8 cellular contexts compared by ENCODE assay signal in the genomic region with DNA sequence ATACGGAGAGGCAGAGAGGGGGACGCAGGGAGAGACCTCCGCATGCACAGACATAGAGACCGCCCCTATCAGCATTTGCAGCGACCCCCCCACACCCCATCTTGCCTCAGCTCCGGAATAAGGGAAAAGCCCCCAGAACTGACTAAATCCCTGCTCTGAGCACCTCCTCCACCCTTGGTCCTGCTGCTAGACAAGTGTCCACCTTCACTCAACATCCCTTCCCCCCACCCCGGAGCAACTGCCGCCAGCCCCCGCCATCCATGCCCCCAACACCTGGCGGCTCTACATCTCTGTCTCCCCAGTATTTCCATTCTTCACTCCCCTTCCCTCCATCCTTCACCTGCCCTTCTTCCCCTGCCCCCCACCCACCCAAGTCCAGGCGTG. TPM values are rescaled to one million over a fixed set of nuclear protein-coding genes. Genes with fewer than 3 reads are reported as not detected.
A peak's percentile ranks its signal among the peaks of the same experiment; 100 is the strongest.
DNase-seq lines count a peak whose midpoint lies in the region; ATAC-seq and TF ChIP-seq lines count a peak whose summit lies in the region.

No MANE protein-coding gene starts in this region.

- H2BK20ac ChIP-seq in IMR-90 (ENCODE audit: low read depth, low read length), result no peak overlapping the region

- H4K91ac ChIP-seq in IMR-90 (ENCODE audit: insufficient read depth, low read depth, low read length), result no peak overlapping the region

- H2AK9ac ChIP-seq in IMR-90 (replicated peaks; ENCODE audit: low read depth, low read length, poor library complexity), result peak overlapping the region; percentile 97

- TF ChIP-seq CTCF in BJ (IDR thresholded peaks at IDR 0.05; ENCODE audit: insufficient read depth, low read depth, low read length) (no peak), IMR-90 (conservative IDR thresholded peaks at IDR 0.05; ENCODE audit: low read depth, low read length) (no peak)

- no peak for DNase-seq in BJ (ENCODE audit: low read depth)
- DNase-seq in IMR-90, result no peak
- no peak for DNase-seq in D341Med (ENCODE audit: low spot score)
- no peak for DNase-seq in activated CD4-positive, CD25-positive, alpha-beta regulatory T cell (lab: John Stamatoyannopoulos, UW)
- DNase-seq in stimulated activated CD4-positive, alpha-beta T cell treated with anti-CD3 and anti-CD28 coated beads, Interleukin-4, amount 100 ng/mL, for 4 hours, result no peak
- DNase-seq in NCI-H128 (lab: John Stamatoyannopoulos, UW; ENCODE audit: unreplicated experiment), result no peak

- H4K8ac ChIP-seq in IMR-90 (ENCODE audit: low read depth in 2 of 2, low read length in 2 of 2), result peak overlapping the region in 1 of 2 experiments; percentile 25; a peak in 1 of 4 replicates

- no TSS peak for BruUV-seq in IMR-90 (replicated peaks; lab: Mats Ljungman, UMichigan)

- intact Hi-C loops in IMR-90 (cut with micrococcal nuclease), result no loop called here

- CTCF ChIA-PET in BJ (lab: Yijun Ruan, JAX) (no interaction called here), IMR-90 (lab: Yijun Ruan, JAX) (no interaction called here)

- H4K5ac ChIP-seq in IMR-90 (ENCODE audit: low read depth, low read length), result no peak overlapping the region

- H3K14ac ChIP-seq in IMR-90 (replicated peaks; ENCODE audit: low read depth, low read length), result 0 out of 2 replicates have a peak overlapping the region, but pooled peaks have one; percentile 45

- H3K23ac ChIP-seq in IMR-90 (ENCODE audit: low read depth, low read length), result peak overlapping the region; percentile 90

- H3K27ac ChIP-seq in IMR-90 (ENCODE audit: insufficient read depth, low read length), result no peak overlapping the region
- H3K27ac ChIP-seq in ectodermal cell (ENCODE audit: insufficient read depth, low read depth, low read length, poor library complexity, severe bottlenecking), result no peak overlapping the region

- no peak overlapping the region for H2BK5ac ChIP-seq in IMR-90 (ENCODE audit: low read depth, low read length, poor library complexity, severe bottlenecking)

- peak overlapping the region; percentile 95 for H2AK5ac ChIP-seq in IMR-90 (ENCODE audit: low read depth, low read length)

- peak overlapping the region; percentile 99 for H2AFZ ChIP-seq in IMR-90 (replicated peaks; ENCODE audit: low read length, poor library complexity)
- H2AFZ ChIP-seq in neuron (ENCODE audit: low read depth, low read length), result peak overlapping the region; percentile 68

- peak overlapping the region; percentile 100 for H3K4me2 ChIP-seq in IMR-90 (ENCODE audit: low read depth, low read length)

- dilution Hi-C loops in IMR-90 (cut with HindIII; ENCODE audit: low sequenced_read_pairs, unreplicated experiment), result no loop called here

- H3K9me3 ChIP-seq in IMR-90 (ENCODE audit: control insufficient read depth, insufficient read depth, low read length) (no peaks in the 10 kb centered on the region), ectodermal cell (ENCODE audit: control insufficient read depth, low read length) (no peaks in the 10 kb centered on the region), neuron (ENCODE audit: low read length) (no peaks in the 10 kb centered on the region)

- 0 out of 2 replicates have a peak overlapping the region, but pooled peaks have one; percentile 55 for H3K56ac ChIP-seq in IMR-90 (ENCODE audit: extremely low read depth, insufficient read depth, low read length)

- H3K9me1 ChIP-seq in IMR-90 (ENCODE audit: insufficient read depth, low read length), result peaks cover 19% of the 10 kb centered on the region

- in situ Hi-C loops in IMR-90 (cut with MboI; ENCODE audit: low sequenced_read_pairs), result no loop called here

- H3K9ac ChIP-seq in IMR-90 (ENCODE audit: low read depth, low read length), result peak overlapping the region; percentile 92

- H3K4me3 ChIP-seq in BJ (ENCODE audit: low read depth, low read length) (peak overlapping the region; percentile 65), IMR-90 (ENCODE audit: insufficient read depth, low read depth, low read length) (peak overlapping the region; percentile 98), ectodermal cell (ENCODE audit: insufficient read depth, low read depth, low read length) (peak overlapping the region; percentile 59), neuron (ENCODE audit: low read length) (peak overlapping the region; percentile 64)

- ATAC-seq in IMR-90 (ENCODE audit: low read depth), result no peak

- no peak overlapping the region for H2BK120ac ChIP-seq in IMR-90 (ENCODE audit: low read depth, low read length)

- TF ChIP-seq RAD21 in IMR-90 (IDR thresholded peaks at IDR 0.05; ENCODE audit: low read length), result no peak

- H3K4me1 ChIP-seq in IMR-90 (ENCODE audit: control insufficient read depth, insufficient read depth, low read length) (peaks cover 12% of the 10 kb centered on the region), ectodermal cell (ENCODE audit: control insufficient read depth, insufficient read depth, low read length) (peaks cover 20% of the 10 kb centered on the region), neuron (ENCODE audit: insufficient read depth, low read length) (peaks cover 19% of the 10 kb centered on the region)

- 0% methylated on average over 1 of the region's 11 CpGs; no CpG with 5 or more reads in 1 of the 2 experiments for WGBS in IMR-90 (ENCODE audit: extremely low coverage in 2 of 2, insufficient read length in 1 of 2), 2 experiments
- 2 to 3% methylated on average over 10 to 11 of the region's 11 CpGs for WGBS in ectodermal cell, 2 experiments

- no peaks in the 10 kb centered on the region for H4K20me1 ChIP-seq in IMR-90 (ENCODE audit: insufficient read depth, low read length)

- POLR2A ChIA-PET in BJ (lab: Charles Lee) (no interaction called here), IMR-90 (lab: Charles Lee; ENCODE audit: unreplicated experiment) (interaction anchor here (0.6 kb wide), 1 partner anchor 8 kb away, joined by 5 read pairs; no protein-coding TSS in a partner anchor)

- H3K18ac ChIP-seq in IMR-90 (ENCODE audit: low read depth, low read length), result no peak overlapping the region

- no peaks in the 10 kb centered on the region for H3K27me3 ChIP-seq in BJ (ENCODE audit: control insufficient read depth, insufficient read depth, low read length)
- no peaks in the 10 kb centered on the region for H3K27me3 ChIP-seq in IMR-90 (ENCODE audit: control insufficient read depth, insufficient read depth, low read length)
- no peaks in the 10 kb centered on the region for H3K27me3 ChIP-seq in ectodermal cell (ENCODE audit: control insufficient read depth, insufficient read depth, low read length, poor library complexity, severe bottlenecking)
- no peaks in the 10 kb centered on the region for H3K27me3 ChIP-seq in neuron (ENCODE audit: insufficient read depth, low read length)

- H3K4ac ChIP-seq in IMR-90 (ENCODE audit: low read depth, low read length), result peak overlapping the region; percentile 82; the same call in 1 of the 2 replicates

- TF ChIP-seq POLR2A in IMR-90 (IDR thresholded peaks at IDR 0.05; ENCODE audit: low read depth, low read length), result no peak

- H3K36me3 ChIP-seq in BJ (ENCODE audit: control insufficient read depth, insufficient read depth, low read length), result no peaks in the 10 kb centered on the region
- peaks cover 10% of the 10 kb centered on the region for H3K36me3 ChIP-seq in IMR-90 (ENCODE audit: control insufficient read depth, insufficient read depth, low read length)
- H3K36me3 ChIP-seq in ectodermal cell (ENCODE audit: control insufficient read depth, insufficient read depth, low read length), result no peaks in the 10 kb centered on the region
- peaks cover 13% of the 10 kb centered on the region for H3K36me3 ChIP-seq in neuron (ENCODE audit: insufficient read depth, low read length)

- H3K79me1 ChIP-seq in IMR-90 (ENCODE audit: low read depth in 1 of 2, low read length in 2 of 2), result peaks cover 5 to 30% of the 10 kb centered on the region in 2 experiments; a peak in 3 of 4 replicates

- H2BK15ac ChIP-seq in IMR-90 (ENCODE audit: low read depth, low read length), result no peak overlapping the region

TF ChIP-seq in IMR-90, 13 proteins besides CTCF, POLR2A, EP300 and RAD21 (continues in another document):
- no peak for TF ChIP-seq BHLHE40 (IDR thresholded peaks at IDR 0.05; ENCODE audit: low read depth, low read length)

RNA-seq across cellular contexts. Expression of a gene that starts 0.7 kb away (rescaled TPM):
- polyA plus RNA-seq in BJ (2011; rRNA removed) (21.2 and 25.4 TPM in 2 replicates), IMR-90 (2012; rRNA removed) (18.1 and 19.6 TPM in 2 replicates)
- polyA minus RNA-seq in BJ (2011; rRNA and poly(A)+ RNA removed), result 26.5 and 40.9 TPM in 2 replicates
- total RNA-seq in IMR-90 (2012; rRNA removed), result 15.4 and 16.4 TPM in 2 replicates
- polyA plus RNA-seq in IMR-90 (2012; cell fraction: cytosol; rRNA removed), result 14.5 and 15.6 TPM in 2 replicates
- 22.0 and 25.1 TPM in 2 replicates for polyA plus RNA-seq in IMR-90 (2012; cell fraction: nucleus; rRNA removed; ENCODE audit: low replicate concordance)
- polyA plus RNA-seq in ectodermal cell (2013, experiment 1 of 4), result 60.4 TPM
- 68.0 TPM for polyA plus RNA-seq in ectodermal cell (2013, experiment 2 of 4)
- 43.5 TPM for polyA plus RNA-seq in ectodermal cell (2013, experiment 3 of 4)
- polyA plus RNA-seq in ectodermal cell (2013, experiment 4 of 4), result 49.3 TPM

RNA-seq across cellular contexts. Expression of a gene that starts 10.7 kb away (rescaled TPM):
- polyA plus RNA-seq in BJ (2011; rRNA removed) (37.8 and 37.9 TPM in 2 replicates), IMR-90 (2012; rRNA removed) (62.6 and 64.4 TPM in 2 replicates)
- polyA minus RNA-seq in BJ (2011; rRNA and poly(A)+ RNA removed), result 30.3 and 39.3 TPM in 2 replicates
- 6.6 and 11.4 TPM in 2 replicates for total RNA-seq in IMR-90 (2012; rRNA removed)
- 29.9 and 58.3 TPM in 2 replicates for polyA plus RNA-seq in IMR-90 (2012; cell fraction: cytosol; rRNA removed)
- 49.8 and 67.0 TPM in 2 replicates for polyA plus RNA-seq in IMR-90 (2012; cell fraction: nucleus; rRNA removed; ENCODE audit: low replicate concordance)
- polyA plus RNA-seq in ectodermal cell (2013, experiment 1 of 4), result 87.3 TPM
- polyA plus RNA-seq in ectodermal cell (2013, experiment 2 of 4), result 91.5 TPM
- 68.7 TPM for polyA plus RNA-seq in ectodermal cell (2013, experiment 3 of 4)
- 71.4 TPM for polyA plus RNA-seq in ectodermal cell (2013, experiment 4 of 4)

RNA-seq across cellular contexts. Expression of a gene that starts 17.6 kb away (rescaled TPM):
- polyA plus RNA-seq in BJ (2011; rRNA removed), result 15.1 and 21.0 TPM in 2 replicates
- polyA minus RNA-seq in BJ (2011; rRNA and poly(A)+ RNA removed), result 1.5 and 1.6 TPM in 2 replicates
- total RNA-seq in IMR-90 (2012; rRNA removed), result 3.4 and 4.4 TPM in 2 replicates
- polyA plus RNA-seq in IMR-90 (2012; rRNA removed), result 12.6 and 14.2 TPM in 2 replicates
- polyA plus RNA-seq in IMR-90 (2012; cell fraction: cytosol; rRNA removed), result 19.5 and 20.0 TPM in 2 replicates
- 14.7 and 18.9 TPM in 2 replicates for polyA plus RNA-seq in IMR-90 (2012; cell fraction: nucleus; rRNA removed; ENCODE audit: low replicate concordance)
- 8.5 TPM for polyA plus RNA-seq in ectodermal cell (2013, experiment 1 of 4)
- polyA plus RNA-seq in ectodermal cell (2013, experiment 2 of 4), result 6.8 TPM
- polyA plus RNA-seq in ectodermal cell (2013, experiment 3 of 4), result 8.1 TPM
- polyA plus RNA-seq in ectodermal cell (2013, experiment 4 of 4), result 7.9 TPM

RNA-seq across cellular contexts. Expression of a gene that starts 19.8 kb away (rescaled TPM):
- polyA plus RNA-seq in BJ (2011; rRNA removed) (14.3 and 14.5 TPM in 2 replicates), IMR-90 (2012; rRNA removed) (14.3 and 14.6 TPM in 2 replicates)
- 12.2 and 17.1 TPM in 2 replicates for polyA minus RNA-seq in BJ (2011; rRNA and poly(A)+ RNA removed)
- total RNA-seq in IMR-90 (2012; rRNA removed), result 1.7 and 2.0 TPM in 2 replicates
- polyA plus RNA-seq in IMR-90 (2012; cell fraction: cytosol; rRNA removed), result 4.5 and 6.0 TPM in 2 replicates
- 64.8 and 76.3 TPM in 2 replicates for polyA plus RNA-seq in IMR-90 (2012; cell fraction: nucleus; rRNA removed; ENCODE audit: low replicate concordance)
- polyA plus RNA-seq in ectodermal cell (2013, experiment 1 of 4), result 4.3 TPM
- polyA plus RNA-seq in ectodermal cell (2013, experiment 2 of 4), result 4.5 TPM
- 3.7 TPM for polyA plus RNA-seq in ectodermal cell (2013, experiment 3 of 4)
- 3.7 TPM for polyA plus RNA-seq in ectodermal cell (2013, experiment 4 of 4)
